ENCODE assay signal across 1 cellular context in the genomic region with DNA sequence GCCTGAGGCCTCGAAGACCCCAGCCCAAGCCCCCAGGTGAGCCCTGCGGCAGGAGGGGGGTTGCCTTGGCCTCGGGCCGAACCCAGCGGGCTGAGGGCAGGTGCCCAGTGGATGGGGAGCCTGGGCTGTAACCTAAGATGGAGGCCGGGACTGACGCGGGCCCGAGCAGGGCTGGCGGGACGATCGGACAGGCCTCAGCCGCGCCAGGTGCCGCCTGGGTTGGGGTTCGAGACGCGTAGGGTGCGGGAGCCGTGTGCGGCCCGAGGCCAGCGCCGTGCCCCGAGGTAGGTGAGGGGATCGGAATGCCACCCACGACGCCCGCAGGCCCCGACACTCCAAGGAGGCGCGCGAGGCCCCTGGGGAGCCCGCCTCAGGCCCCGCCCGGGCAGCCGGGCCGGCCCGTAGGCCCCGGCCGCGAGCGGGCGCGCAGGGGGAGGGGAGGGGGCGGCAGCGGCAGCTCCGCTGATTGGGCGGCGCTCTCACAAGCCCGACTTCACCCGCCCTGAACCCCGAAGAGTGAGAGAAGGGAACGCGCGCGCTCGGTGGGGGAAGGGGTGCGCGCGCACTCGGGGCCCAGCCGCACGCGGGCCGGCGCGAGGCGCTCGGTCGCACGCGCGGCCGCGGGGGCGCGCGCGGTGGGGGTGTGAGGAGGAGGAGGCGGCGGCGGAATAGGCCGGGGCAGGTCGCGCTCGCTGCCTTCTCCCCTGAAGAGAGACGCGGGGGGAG.
TF ChIP-seq lines count a peak whose summit lies in the region.

A gene with protein sequence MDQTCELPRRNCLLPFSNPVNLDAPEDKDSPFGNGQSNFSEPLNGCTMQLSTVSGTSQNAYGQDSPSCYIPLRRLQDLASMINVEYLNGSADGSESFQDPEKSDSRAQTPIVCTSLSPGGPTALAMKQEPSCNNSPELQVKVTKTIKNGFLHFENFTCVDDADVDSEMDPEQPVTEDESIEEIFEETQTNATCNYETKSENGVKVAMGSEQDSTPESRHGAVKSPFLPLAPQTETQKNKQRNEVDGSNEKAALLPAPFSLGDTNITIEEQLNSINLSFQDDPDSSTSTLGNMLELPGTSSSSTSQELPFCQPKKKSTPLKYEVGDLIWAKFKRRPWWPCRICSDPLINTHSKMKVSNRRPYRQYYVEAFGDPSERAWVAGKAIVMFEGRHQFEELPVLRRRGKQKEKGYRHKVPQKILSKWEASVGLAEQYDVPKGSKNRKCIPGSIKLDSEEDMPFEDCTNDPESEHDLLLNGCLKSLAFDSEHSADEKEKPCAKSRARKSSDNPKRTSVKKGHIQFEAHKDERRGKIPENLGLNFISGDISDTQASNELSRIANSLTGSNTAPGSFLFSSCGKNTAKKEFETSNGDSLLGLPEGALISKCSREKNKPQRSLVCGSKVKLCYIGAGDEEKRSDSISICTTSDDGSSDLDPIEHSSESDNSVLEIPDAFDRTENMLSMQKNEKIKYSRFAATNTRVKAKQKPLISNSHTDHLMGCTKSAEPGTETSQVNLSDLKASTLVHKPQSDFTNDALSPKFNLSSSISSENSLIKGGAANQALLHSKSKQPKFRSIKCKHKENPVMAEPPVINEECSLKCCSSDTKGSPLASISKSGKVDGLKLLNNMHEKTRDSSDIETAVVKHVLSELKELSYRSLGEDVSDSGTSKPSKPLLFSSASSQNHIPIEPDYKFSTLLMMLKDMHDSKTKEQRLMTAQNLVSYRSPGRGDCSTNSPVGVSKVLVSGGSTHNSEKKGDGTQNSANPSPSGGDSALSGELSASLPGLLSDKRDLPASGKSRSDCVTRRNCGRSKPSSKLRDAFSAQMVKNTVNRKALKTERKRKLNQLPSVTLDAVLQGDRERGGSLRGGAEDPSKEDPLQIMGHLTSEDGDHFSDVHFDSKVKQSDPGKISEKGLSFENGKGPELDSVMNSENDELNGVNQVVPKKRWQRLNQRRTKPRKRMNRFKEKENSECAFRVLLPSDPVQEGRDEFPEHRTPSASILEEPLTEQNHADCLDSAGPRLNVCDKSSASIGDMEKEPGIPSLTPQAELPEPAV (N-terminal part only) (plus strand): TSS at position 655 of the 726 bp plus-strand sequence. CDS start 1,331 bp downstream, outside the sequence.

TF ChIP-seq in WTC11, 78 proteins besides CTCF, POLR2A, EP300 and RAD21 (continued from another document):
- TF ChIP-seq, protein P1, sequence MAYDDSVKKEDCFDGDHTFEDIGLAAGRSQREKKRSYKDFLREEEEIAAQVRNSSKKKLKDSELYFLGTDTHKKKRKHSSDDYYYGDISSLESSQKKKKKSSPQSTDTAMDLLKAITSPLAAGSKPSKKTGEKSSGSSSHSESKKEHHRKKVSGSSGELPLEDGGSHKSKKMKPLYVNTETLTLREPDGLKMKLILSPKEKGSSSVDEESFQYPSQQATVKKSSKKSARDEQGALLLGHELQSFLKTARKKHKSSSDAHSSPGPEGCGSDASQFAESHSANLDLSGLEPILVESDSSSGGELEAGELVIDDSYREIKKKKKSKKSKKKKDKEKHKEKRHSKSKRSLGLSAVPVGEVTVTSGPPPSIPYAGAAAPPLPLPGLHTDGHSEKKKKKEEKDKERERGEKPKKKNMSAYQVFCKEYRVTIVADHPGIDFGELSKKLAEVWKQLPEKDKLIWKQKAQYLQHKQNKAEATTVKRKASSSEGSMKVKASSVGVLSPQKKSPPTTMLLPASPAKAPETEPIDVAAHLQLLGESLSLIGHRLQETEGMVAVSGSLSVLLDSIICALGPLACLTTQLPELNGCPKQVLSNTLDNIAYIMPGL (CRISPR knock-in tag; IDR thresholded peaks at IDR 0.05): peak; percentile 51; the same call in 1 of the 2 replicates
